30 cellular contexts compared by ENCODE assay signal in genomic region chr3:152899306-152899705, GRCh38.
"Had no signal": no experiment of that assay in that cellular context is flagged by ENCODE, and none has a peak within 500 bp of the region (broad histone marks: within the 10 kb centered on the region; RNA-seq: fewer than 3 reads in every experiment).

No MANE protein-coding gene starts in this region.

- H3K9me3 ChIP-seq: ascending aorta, heart left ventricle, pancreas, psoas muscle, sigmoid colon, stomach, thyroid gland, upper lobe of left lung, vagina had no signal

- H3K27me3 ChIP-seq: ascending aorta, cardiac muscle cell, heart left ventricle, pancreas, sigmoid colon, stomach, thyroid gland, upper lobe of left lung, vagina had no signal

- DNase-seq: activated CD4-positive, alpha-beta T cell treated with anti-CD3 and anti-CD28 coated beads for 48 hours; activated CD4-positive, alpha-beta T cell treated with anti-CD3 and anti-CD28 coated beads, Interleukin-2, amount 50 U/mL, for 48 hours; activated CD4-positive, CD25-positive, alpha-beta regulatory T cell; activated CD8-positive, alpha-beta memory T cell treated with anti-CD3 and anti-CD28 coated beads, Interleukin-2, amount 50 U/mL, for 4 hours; activated gamma-delta T cell; activated naive CD4-positive, alpha-beta T cell treated with anti-CD3 and anti-CD28 coated beads, Interleukin-2, amount 10 ng/mL, durations not matched to agents 7 days and 5 days; activated naive CD8-positive, alpha-beta T cell treated with anti-CD3 and anti-CD28 coated beads, Interleukin-2, amount 10 ng/mL, durations not matched to agents 7 days and 5 days; activated T-cell treated with anti-CD3 and anti-CD28 coated beads, Interleukin-2, amount 50 U/mL, for 1 hour; cortex of kidney; foreskin fibroblast; heart left ventricle; hypothalamus; immature natural killer cell; kidney; left colon; mammary epithelial cell; naive thymus-derived CD8-positive, alpha-beta T cell; nucleus accumbens; pancreas; psoas muscle; sigmoid colon; stimulated activated CD4-positive, alpha-beta T cell treated with anti-CD3 and anti-CD28 coated beads, Interleukin-15, amount 100 ng/mL, for 24 hours; stimulated activated CD4-positive, alpha-beta T cell treated with anti-CD3 and anti-CD28 coated beads, Interleukin-2, amount 100 ng/mL, for 24 hours; stimulated activated naive B cell treated with anti-CD40 and anti-IgM and Interleukin-4, amounts not matched to agents 10 μg/mL and 1 μg/mL and 100 μg/mL, for 72 hours; stomach; thyroid gland; upper lobe of left lung had no signal

- H3K27ac ChIP-seq: ascending aorta, cardiac muscle cell, heart left ventricle, pancreas, psoas muscle, sigmoid colon, stomach, thyroid gland, upper lobe of left lung, vagina had no signal

- H3K4me3 ChIP-seq: ascending aorta, cardiac muscle cell, heart left ventricle, pancreas, psoas muscle, sigmoid colon, stomach, thyroid gland, upper lobe of left lung, vagina had no signal

- H3K4me1 ChIP-seq: ascending aorta, heart left ventricle, pancreas, psoas muscle, sigmoid colon, stomach, thyroid gland, upper lobe of left lung, vagina had no signal

- H3K36me3 ChIP-seq: ascending aorta, cardiac muscle cell, heart left ventricle, pancreas, sigmoid colon, stomach, thyroid gland, upper lobe of left lung, vagina had no signal
